ENCODE assay signal across 14 cellular contexts in the genomic region with DNA sequence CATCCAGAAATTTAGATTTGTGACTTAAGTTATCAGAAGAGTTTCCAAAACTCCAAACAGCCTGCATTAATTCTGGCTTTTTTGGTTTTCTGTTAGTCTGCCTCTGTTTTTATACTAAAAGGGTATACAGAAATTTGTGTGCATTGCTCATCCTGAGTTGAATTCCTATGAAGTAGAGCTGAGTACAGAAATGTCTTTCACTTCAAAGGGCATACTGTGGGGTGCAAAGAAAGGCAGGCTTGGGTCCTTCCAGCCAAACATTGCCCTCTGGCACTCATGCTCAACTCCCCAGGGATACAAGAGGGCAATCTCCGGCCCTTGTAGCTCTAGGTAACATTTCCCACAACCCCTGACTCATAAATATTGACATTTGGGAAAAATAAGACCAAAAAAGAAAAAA. TPM values are rescaled to one million over a fixed set of nuclear protein-coding genes. Genes with fewer than 3 reads are reported as not detected.
DNase-seq lines count a peak whose midpoint lies in the region; ATAC-seq and TF ChIP-seq lines count a peak whose summit lies in the region.
"Had no signal": no experiment of that assay in that cellular context is flagged by ENCODE, and none has a peak within 500 bp of the region (broad histone marks: within the 10 kb centered on the region; RNA-seq: fewer than 3 reads in every experiment).

No MANE protein-coding gene starts in this region.

- H3K4me1 ChIP-seq in A673 (ENCODE audit: insufficient read depth, low read length, poor library complexity, severe bottlenecking) (peaks cover 10% of the 10 kb centered on the region), trophoblast cell (ENCODE audit: control insufficient read depth in 1 of 2, insufficient read depth in 2 of 2, low read length in 2 of 2) (peaks cover 0 to 2% of the 10 kb centered on the region in 2 experiments)
- H3K4me1 ChIP-seq: Peyer's patch had no signal

- intact Hi-C loops in A673 (cut with micrococcal nuclease; ENCODE audit: unreplicated experiment) = loop anchor here (5.0 kb wide), 1 partner anchor 572 kb away; no protein-coding TSS in a partner anchor

- no peak overlapping the region for H3K18ac ChIP-seq in trophoblast cell (ENCODE audit: low read length)

- no peak overlapping the region for H3K4ac ChIP-seq in trophoblast cell (ENCODE audit: low read depth, low read length)

- no peak overlapping the region for H2AK5ac ChIP-seq in trophoblast cell (ENCODE audit: low read length)

- no peak for ATAC-seq in stimulated activated naive CD8-positive, alpha-beta T cell treated with anti-CD3 and anti-CD28 coated beads, Interleukin-15, Interleukin-2, amounts not matched to agents 100 U/mL and 50 U/mL, for 24 hours
- ATAC-seq: activated naive CD8-positive, alpha-beta T cell treated with anti-CD3 and anti-CD28 coated beads, Interleukin-2, amount 50 U/mL, for 24 hours had no signal

- TF ChIP-seq CTCF in A673 (conservative IDR thresholded peaks at IDR 0.05; ENCODE audit: low read depth, low read length) = no peak

- H2BK5ac ChIP-seq in trophoblast cell (ENCODE audit: low read depth, low read length, poor library complexity) = peak overlapping the region; percentile 63

- no peak overlapping the region for H3K4me2 ChIP-seq in trophoblast cell (ENCODE audit: low read length)

- H3K79me2 ChIP-seq in trophoblast cell (ENCODE audit: control insufficient read depth, insufficient read depth, low read length, poor library complexity) = no peaks in the 10 kb centered on the region

- peak overlapping the region; percentile 46 for H3K27ac ChIP-seq in A673 (ENCODE audit: low read depth, low read length, poor library complexity, severe bottlenecking)
- H3K27ac ChIP-seq in trophoblast cell (ENCODE audit: low read depth, low read length) = no peak overlapping the region
- H3K27ac ChIP-seq: neutrophil, Peyer's patch, VCaP had no signal

- POLR2A ChIA-PET in A673 (lab: Charles Lee; ENCODE audit: low non-redundant PET) = no interaction called here

- no peak overlapping the region for H2BK120ac ChIP-seq in trophoblast cell (ENCODE audit: insufficient read depth, low read length, poor library complexity)

- no CpG with 5 or more reads among the region's 1 CpG for WGBS in trophoblast cell (ENCODE audit: extremely low coverage, insufficient coverage, insufficient read length)

- H3K4me3 ChIP-seq in A673 (ENCODE audit: low read depth, low read length, poor library complexity, severe bottlenecking) = no peak overlapping the region
- no peak overlapping the region for H3K4me3 ChIP-seq in trophoblast cell (ENCODE audit: low read depth, low read length)
- H3K4me3 ChIP-seq: GM12878, Peyer's patch, skin epidermis had no signal

- H2AFZ ChIP-seq in trophoblast cell (ENCODE audit: insufficient read depth, low read length, poor library complexity) = no peak overlapping the region

- H2BK12ac ChIP-seq in trophoblast cell (ENCODE audit: low read length) = peak overlapping the region; percentile 71

- peak overlapping the region; percentile 37 for H4K91ac ChIP-seq in trophoblast cell (ENCODE audit: low read depth, low read length)

- H3K9ac ChIP-seq in trophoblast cell (ENCODE audit: low read length) = no peak overlapping the region

- no peak overlapping the region for H3K14ac ChIP-seq in trophoblast cell (ENCODE audit: low read length)

- H3K23ac ChIP-seq in trophoblast cell (ENCODE audit: low read length) = no peak overlapping the region

- H4K8ac ChIP-seq in trophoblast cell (ENCODE audit: low read depth, low read length) = peak overlapping the region; percentile 77

- no peak overlapping the region for H4K12ac ChIP-seq in trophoblast cell (ENCODE audit: low read depth, low read length)

- H3K36me3 ChIP-seq in A673 (ENCODE audit: insufficient read depth, low read length, poor library complexity, severe bottlenecking) = no peaks in the 10 kb centered on the region
- H3K36me3 ChIP-seq in trophoblast cell (ENCODE audit: control insufficient read depth in 1 of 2, insufficient read depth in 2 of 2, low read length in 2 of 2) = no peaks in the 10 kb centered on the region
- H3K36me3 ChIP-seq: neutrophil, Peyer's patch had no signal

- H3K27me3 ChIP-seq in A673 (replicated peaks; ENCODE audit: insufficient read depth, low read depth, low read length, poor library complexity) = no peaks in the 10 kb centered on the region
- H3K27me3 ChIP-seq in trophoblast cell (ENCODE audit: insufficient read depth, low read length) = no peaks in the 10 kb centered on the region
- H3K27me3 ChIP-seq: Peyer's patch had no signal

- BruUV-seq in A673 (replicated peaks; lab: Mats Ljungman, UMichigan) = no TSS peak

- H3K79me1 ChIP-seq in trophoblast cell (ENCODE audit: low read length) = peaks cover 2% of the 10 kb centered on the region

- in situ Hi-C loops in SK-MEL-5 (cut with HindIII; ENCODE audit: low pct_unique_long_range_greater_than_20kb, low sequenced_read_pairs) = no loop called here

- H3K9me3 ChIP-seq in A673 (ENCODE audit: low read depth, low read length, poor library complexity, severe bottlenecking) (no peaks in the 10 kb centered on the region), trophoblast cell (ENCODE audit: insufficient read depth, low read depth, low read length) (no peaks in the 10 kb centered on the region)
- H3K9me3 ChIP-seq: neutrophil, Peyer's patch had no signal

- DNase-seq in A673 (ENCODE audit: low spot score) = no peak
- DNase-seq in SK-MEL-5 (ENCODE audit: low read depth, low spot score) = peak; percentile 85
- peak; percentile 42 for DNase-seq in foreskin melanocyte
- no peak for DNase-seq in trophoblast cell
- DNase-seq in stimulated activated naive CD8-positive, alpha-beta T cell treated with anti-CD3 and anti-CD28 coated beads, Interleukin-15, Interleukin-2, amounts not matched to agents 100 U/mL and 50 U/mL, for 24 hours = no peak
- DNase-seq in iPS-NIHi7 (ENCODE audit: extremely low spot score) = no peak
- DNase-seq in stimulated activated CD4-positive, alpha-beta T cell treated with anti-CD3 and anti-CD28 coated beads, Interleukin-4, amount 100 ng/mL, for 24 hours = no peak
- DNase-seq in SHP77 (lab: John Stamatoyannopoulos, UW) = no peak

- CTCF ChIA-PET in A673 (lab: Charles Lee) = interaction anchor here (1.4 to 1.6 kb wide), 2 partner anchors 429 to 571 kb away, joined by 9 to 10 read pairs; no protein-coding TSS in a partner anchor

RNA-seq across cellular contexts. Expression of a gene that starts 27.6 kb away (rescaled TPM):
- 36.3 and 38.7 TPM in 2 replicates for total RNA-seq in A673 (2021)
- 26.3 and 31.0 TPM in 2 replicates for total RNA-seq in SK-MEL-5 (2014; rRNA removed; shearing (Covaris generic))
- 18.0 and 19.4 TPM in 2 replicates for polyA plus RNA-seq in SK-MEL-5 (2015; cell fraction: cytosol; rRNA removed)
- 7.3 and 7.5 TPM in 2 replicates for polyA plus RNA-seq in SK-MEL-5 (2015; cell fraction: nucleus; rRNA removed)
- polyA plus RNA-seq in trophoblast cell (2013) = 15.8 and 16.7 TPM in 2 replicates

Comparison
In these comparisons a context has a peak if more than half of its experiments do, and no peak if none do; other contexts are left out.
1. DNase-seq: peak in SK-MEL-5 (single experiment) and foreskin melanocyte (single experiment); none in A673 (single experiment), trophoblast cell (0 of 2), stimulated activated naive CD8-positive, alpha-beta T cell treated with anti-CD3 and anti-CD28 coated beads, Interleukin-15, Interleukin-2, amounts not matched to agents 100 U/mL and 50 U/mL, for 24 hours (single experiment), iPS-NIHi7 (single experiment), stimulated activated CD4-positive, alpha-beta T cell treated with anti-CD3 and anti-CD28 coated beads, Interleukin-4, amount 100 ng/mL, for 24 hours (single experiment) and SHP77 (0 of 2).